34 cellular contexts compared by ENCODE assay signal in the genomic region with DNA sequence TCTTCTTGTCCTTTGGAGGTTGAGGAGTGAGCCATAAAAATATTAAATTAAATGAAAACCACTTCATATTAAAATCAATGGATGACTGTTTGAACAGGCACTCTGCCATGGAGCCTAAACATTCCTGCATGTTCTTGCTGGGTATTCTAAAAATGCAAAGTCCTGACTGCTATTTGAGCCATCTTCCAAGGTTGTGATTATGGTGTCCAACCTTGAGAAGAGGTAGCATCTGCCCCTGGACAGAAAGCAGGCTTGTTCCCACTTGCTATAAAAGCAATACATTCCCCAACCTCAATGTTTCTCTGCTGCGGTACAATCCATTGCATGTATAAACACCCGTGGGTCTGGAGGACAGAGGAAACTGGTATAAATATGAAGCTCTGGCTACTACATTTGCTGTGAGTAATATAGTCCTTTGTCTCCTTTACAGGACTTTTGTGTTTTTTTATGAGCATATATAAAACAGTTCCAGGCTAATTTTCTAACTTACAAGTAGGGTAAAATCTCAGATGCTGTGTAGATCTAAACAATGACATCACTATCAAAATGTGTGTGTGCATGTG.
DNase-seq lines count a peak whose midpoint lies in the region; ATAC-seq and TF ChIP-seq lines count a peak whose summit lies in the region.
"Had no signal": no experiment of that assay in that cellular context is flagged by ENCODE, and none has a peak within 500 bp of the region (broad histone marks: within the 10 kb centered on the region; RNA-seq: fewer than 3 reads in every experiment).

No MANE protein-coding gene starts in this region.

- peak overlapping the region; percentile 77 for H2AFZ ChIP-seq in mammary epithelial cell (ENCODE audit: low read depth, low read length)

- in situ Hi-C loops in mammary epithelial cell (cut with MboI; ENCODE audit: low sequenced_read_pairs in 2 of 2): loop anchor here (10.0 to 25.0 kb wide), 2 partner anchors 907 to 909 kb away; no protein-coding TSS in a partner anchor

- H3K4me1 ChIP-seq in mammary epithelial cell (ENCODE audit: insufficient read depth, low read length) (peaks cover 7% of the 10 kb centered on the region), breast epithelium (no peaks in the 10 kb centered on the region), vagina (no peaks in the 10 kb centered on the region)
- H3K4me1 ChIP-seq: gastrocnemius medialis, Peyer's patch, tibial artery had no signal

- ATAC-seq in HG02885 (IDR thresholded peaks at IDR 0.05; ENCODE audit: poor library complexity, unreplicated experiment): no peak
- no peak for ATAC-seq in GM18517 (IDR thresholded peaks at IDR 0.05; ENCODE audit: unreplicated experiment)
- no peak for ATAC-seq in HG03175 (IDR thresholded peaks at IDR 0.05; ENCODE audit: unreplicated experiment)
- ATAC-seq: activated CD4-positive, alpha-beta T cell treated with anti-CD3 and anti-CD28 coated beads for 36 hours; activated naive CD4-positive, alpha-beta T cell treated with anti-CD3 and anti-CD28 coated beads, Interleukin-2, amount 50 U/mL, for 72 hours; effector memory CD8-positive, alpha-beta T cell; esophagus mucosa; gastrocnemius medialis; mucosa of descending colon; natural killer cell treated with Interleukin-12 subunit alpha and Interleukin-12 subunit beta and Interleukin-15 and Interleukin-18, amount 100 ng/mL, for 72 hours had no signal

- peak overlapping the region; percentile 20 for H3K4me2 ChIP-seq in mammary epithelial cell (ENCODE audit: insufficient read depth, low read depth, low read length)

- intact Hi-C loops in mammary epithelial cell (cut with micrococcal nuclease) (loop anchor here (1.0 to 10.0 kb wide), 4 partner anchors 139 to 979 kb away; no protein-coding TSS in a partner anchor), breast epithelium (cut with DNase I; ENCODE audit: low total_unique reads) (no loop called here), vagina (cut with DNase I) (loop anchor here (10.0 kb wide), 1 partner anchor 909 kb away; no protein-coding TSS in a partner anchor)

- TF ChIP-seq CTCF in mammary epithelial cell (conservative IDR thresholded peaks at IDR 0.05 in 1 of 2, IDR thresholded peaks at IDR 0.05 in 1 of 2; ENCODE audit: extremely low read depth in 1 of 2, insufficient read depth in 1 of 2, low read depth in 1 of 2, low read length in 2 of 2) (no peak), breast epithelium (IDR thresholded peaks at IDR 0.05) (no peak), choroid plexus epithelial cell (conservative IDR thresholded peaks at IDR 0.05; ENCODE audit: low read depth, low read length) (no peak), vagina (IDR thresholded peaks at IDR 0.05) (no peak)

- peak; percentile 51 for DNase-seq in mammary epithelial cell
- DNase-seq in breast epithelium (ENCODE audit: low spot score in 2 of 2): no peak
- DNase-seq in choroid plexus epithelial cell (ENCODE audit: low read depth): peak; percentile 23
- peak; percentile 18 for DNase-seq in iris pigment epithelial cell (ENCODE audit: low read depth)
- no peak for DNase-seq in vagina (ENCODE audit: extremely low spot score in 2 of 2)
- DNase-seq: activated CD4-positive, alpha-beta T cell treated with anti-CD3 and anti-CD28 coated beads for 36 hours; activated T-cell treated with anti-CD3 and anti-CD28 coated beads for 4 hours; anterior cingulate cortex; Calu3; cortex of kidney; effector memory CD8-positive, alpha-beta T cell; gastrocnemius medialis; H7; Kasumi-1; kidney glomerular epithelial cell; mucosa of descending colon; NCI-H1436 treated with DMSO at 0.1 percent for 48 hours; NCI-H2081 treated with DMSO at 0.1 percent for 48 hours; NCI-H2227 treated with DMSO at 0.1 percent for 48 hours; NCI-H526 treated with DMSO at 0.1 percent for 48 hours; Peyer's patch; SHP77 treated with DMSO at 0.1 percent for 48 hours; stimulated activated CD4-positive, alpha-beta T cell treated with anti-CD3 and anti-CD28 coated beads, Interleukin-15, amount 100 ng/mL, for 24 hours; stimulated activated CD4-positive, alpha-beta T cell treated with anti-CD3 and anti-CD28 coated beads, Interleukin-4, amount 100 ng/mL, for 4 hours; SW 1271; T-helper 9 cell; tibial artery had no signal

- H3K27me3 ChIP-seq in mammary epithelial cell (ENCODE audit: insufficient read depth, low read length): no peaks in the 10 kb centered on the region
- no peaks in the 10 kb centered on the region for H3K27me3 ChIP-seq in breast epithelium
- H3K27me3 ChIP-seq in vagina: no peaks in the 10 kb centered on the region
- H3K27me3 ChIP-seq: gastrocnemius medialis, Peyer's patch, tibial artery had no signal

- no peaks in the 10 kb centered on the region for H4K20me1 ChIP-seq in mammary epithelial cell (ENCODE audit: insufficient read depth, low read length)

- BruUV-seq in mammary epithelial cell (replicated peaks; lab: Mats Ljungman, UMichigan): no TSS peak

- H3K9me3 ChIP-seq in mammary epithelial cell (replicated peaks; ENCODE audit: insufficient read depth, low read length) (no peaks in the 10 kb centered on the region), breast epithelium (no peaks in the 10 kb centered on the region), vagina (no peaks in the 10 kb centered on the region)
- H3K9me3 ChIP-seq: gastrocnemius medialis, mucosa of descending colon, Peyer's patch, tibial artery had no signal

- H3K36me3 ChIP-seq in mammary epithelial cell (ENCODE audit: insufficient read depth, low read length) (no peaks in the 10 kb centered on the region), breast epithelium (no peaks in the 10 kb centered on the region), vagina (no peaks in the 10 kb centered on the region)
- H3K36me3 ChIP-seq: gastrocnemius medialis, Peyer's patch, tibial artery had no signal

- dilution Hi-C loops in mammary epithelial cell (cut with HindIII; ENCODE audit: low sequenced_read_pairs): no loop called here

- CTCF ChIA-PET in mammary epithelial cell (lab: Charles Lee; ENCODE audit: low non-redundant PET): no interaction called here

- no peak overlapping the region for H3K27ac ChIP-seq in mammary epithelial cell (ENCODE audit: insufficient read depth, low read depth, low read length)
- H3K27ac ChIP-seq in breast epithelium: no peak overlapping the region
- H3K27ac ChIP-seq in vagina: no peak overlapping the region
- H3K27ac ChIP-seq: 22Rv1, gastrocnemius medialis, Peyer's patch, tibial artery had no signal

- no peaks in the 10 kb centered on the region for H3K79me2 ChIP-seq in mammary epithelial cell (ENCODE audit: insufficient read depth, low read length)

- 10% methylated on average over 2 of the region's 2 CpGs for WGBS in mammary epithelial cell (ENCODE audit: low coverage, missing lambda C conversion rate)

- TF ChIP-seq POLR2A in breast epithelium (IDR thresholded peaks at IDR 0.05) (no peak), vagina (IDR thresholded peaks at IDR 0.05) (no peak)

- no peak overlapping the region for H3K4me3 ChIP-seq in mammary epithelial cell (replicated peaks in 1 of 3; ENCODE audit: insufficient read depth in 1 of 3, low read depth in 2 of 3, low read length in 3 of 3)
- no peak overlapping the region for H3K4me3 ChIP-seq in breast epithelium
- no peak overlapping the region for H3K4me3 ChIP-seq in choroid plexus epithelial cell (ENCODE audit: low read depth, low read length)
- no peak overlapping the region for H3K4me3 ChIP-seq in vagina
- H3K4me3 ChIP-seq: gastrocnemius medialis, mucosa of descending colon, Peyer's patch, tibial artery had no signal

- no peak overlapping the region for H3K9ac ChIP-seq in mammary epithelial cell (ENCODE audit: insufficient read depth, low read length)

Comparison
In these comparisons a context has a peak if more than half of its experiments do, and no peak if none do; other contexts are left out.
1. DNase-seq: peak in mammary epithelial cell (single experiment), choroid plexus epithelial cell (single experiment) and iris pigment epithelial cell (single experiment); none in breast epithelium (0 of 2) and vagina (0 of 2).